Comparison of ENCODE assay signal across 10 cellular contexts in the genomic region with DNA sequence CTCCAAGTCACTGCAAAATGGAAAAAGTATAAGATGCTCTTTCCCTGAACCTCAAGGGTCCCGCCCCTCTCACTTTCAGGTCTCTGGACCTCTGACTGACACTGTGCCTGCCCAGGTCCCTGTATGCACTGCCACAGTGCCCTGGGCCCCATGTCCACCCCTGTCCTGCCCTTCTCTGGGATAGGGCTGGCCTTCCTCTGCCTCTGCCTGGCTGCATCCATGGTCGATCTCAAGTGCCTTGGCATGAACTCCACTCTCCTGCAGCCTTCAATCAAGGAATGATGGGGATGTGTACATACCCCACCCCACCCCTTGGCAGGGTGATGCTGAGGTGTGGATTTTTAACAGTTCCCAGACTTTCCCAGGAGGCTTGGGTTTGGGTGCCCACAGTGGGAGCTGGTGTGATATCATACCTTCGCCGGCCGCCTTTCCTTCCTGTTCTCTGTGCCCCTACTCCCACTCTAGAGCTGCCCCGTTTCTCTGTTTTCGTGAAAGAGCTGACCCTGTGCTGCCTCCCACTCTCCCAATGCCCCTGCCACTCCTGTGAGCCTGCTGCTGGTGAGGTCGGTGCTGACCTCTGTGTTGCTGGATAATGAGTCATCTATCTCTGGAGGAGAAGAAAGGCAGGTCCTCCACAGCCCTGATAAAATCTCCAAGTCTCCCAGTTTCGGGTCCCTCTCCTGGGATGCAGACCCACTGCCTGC. TPM values are rescaled to one million over a fixed set of nuclear protein-coding genes. Genes with fewer than 3 reads are reported as not detected.
DNase-seq lines count a peak whose midpoint lies in the region; ATAC-seq and TF ChIP-seq lines count a peak whose summit lies in the region.
"Had no signal": no experiment of that assay in that cellular context is flagged by ENCODE, and none has a peak within 500 bp of the region (broad histone marks: within the 10 kb centered on the region; RNA-seq: fewer than 3 reads in every experiment).

No MANE protein-coding gene starts in this region.

- ATAC-seq in T-cell (replicated peaks in 1 of 4) (no peak), sciatic nerve (no peak), GM18861 (IDR thresholded peaks at IDR 0.05; ENCODE audit: unreplicated experiment) (no peak)
- ATAC-seq: HepG2 had no signal

- peaks cover 82% of the 10 kb centered on the region for H3K36me3 Mint-ChIP-seq in activated CD4-positive, alpha-beta memory T cell treated with anti-CD3 and anti-CD28 coated beads, Interleukin-2, amount 10 ng/mL, durations not matched to agents 7 days and 5 days (ENCODE audit: low read depth)
- peaks cover 49% of the 10 kb centered on the region for H3K36me3 Mint-ChIP-seq in activated CD4-positive, alpha-beta memory T cell treated with anti-CD3 and anti-CD28 coated beads for 36 hours
- peaks cover 27% of the 10 kb centered on the region for H3K36me3 Mint-ChIP-seq in T-cell

- no peak for TF ChIP-seq CTCF in fibroblast of pulmonary artery (IDR thresholded peaks at IDR 0.05; ENCODE audit: low read length, missing control alignments)

- H3K4me3 ChIP-seq in fibroblast of pulmonary artery (replicated peaks; ENCODE audit: low read depth, low read length): peak overlapping the region; percentile 5
- H3K4me3 ChIP-seq: uterus had no signal

- H3K27me3 Mint-ChIP-seq in activated CD4-positive, alpha-beta memory T cell treated with anti-CD3 and anti-CD28 coated beads, Interleukin-2, amount 10 ng/mL, durations not matched to agents 7 days and 5 days: no peaks in the 10 kb centered on the region
- no peaks in the 10 kb centered on the region for H3K27me3 Mint-ChIP-seq in activated CD4-positive, alpha-beta memory T cell treated with anti-CD3 and anti-CD28 coated beads for 36 hours
- H3K27me3 Mint-ChIP-seq in T-cell: no peaks in the 10 kb centered on the region

- H3K4me3 Mint-ChIP-seq in activated CD4-positive, alpha-beta memory T cell treated with anti-CD3 and anti-CD28 coated beads, Interleukin-2, amount 10 ng/mL, durations not matched to agents 7 days and 5 days: peak overlapping the region; percentile 43
- H3K4me3 Mint-ChIP-seq in activated CD4-positive, alpha-beta memory T cell treated with anti-CD3 and anti-CD28 coated beads for 36 hours: no peak overlapping the region
- H3K4me3 Mint-ChIP-seq in T-cell: peak overlapping the region in 2 of 3 donors; percentile 7 to 10

- peaks cover 7% of the 10 kb centered on the region for H3K9me3 Mint-ChIP-seq in activated CD4-positive, alpha-beta memory T cell treated with anti-CD3 and anti-CD28 coated beads, Interleukin-2, amount 10 ng/mL, durations not matched to agents 7 days and 5 days
- no peaks in the 10 kb centered on the region for H3K9me3 Mint-ChIP-seq in activated CD4-positive, alpha-beta memory T cell treated with anti-CD3 and anti-CD28 coated beads for 36 hours
- no peaks in the 10 kb centered on the region for H3K9me3 Mint-ChIP-seq in T-cell

- intact Hi-C loops in activated CD4-positive, alpha-beta memory T cell treated with anti-CD3 and anti-CD28 coated beads for 36 hours (cut with micrococcal nuclease): loop anchor here (5.0 kb wide), 2 partner anchors 353 to 718 kb away; a partner anchor contains a TSS
- intact Hi-C loops in sciatic nerve (cut with DNase I): no loop called here

- POLR2A ChIA-PET in activated CD4-positive, alpha-beta memory T cell treated with anti-CD3 and anti-CD28 coated beads, Interleukin-2, amount 10 ng/mL, durations not matched to agents 7 days and 5 days (lab: Charles Lee): interaction anchor here (0.6 to 4.5 kb wide), 3 partner anchors 32 to 193 kb away, joined by 3 to 60 read pairs (median 29); a partner anchor contains a TSS
- POLR2A ChIA-PET in activated CD4-positive, alpha-beta memory T cell treated with anti-CD3 and anti-CD28 coated beads for 36 hours (lab: Charles Lee): no interaction called here
- POLR2A ChIA-PET in T-cell (lab: Charles Lee): no interaction called here

- H3K27ac Mint-ChIP-seq in activated CD4-positive, alpha-beta memory T cell treated with anti-CD3 and anti-CD28 coated beads, Interleukin-2, amount 10 ng/mL, durations not matched to agents 7 days and 5 days: peak overlapping the region; percentile 56
- no peak overlapping the region for H3K27ac Mint-ChIP-seq in activated CD4-positive, alpha-beta memory T cell treated with anti-CD3 and anti-CD28 coated beads for 36 hours
- peak overlapping the region; percentile 60 to 80 for H3K27ac Mint-ChIP-seq in T-cell

- CTCF ChIA-PET in activated CD4-positive, alpha-beta memory T cell treated with anti-CD3 and anti-CD28 coated beads, Interleukin-2, amount 10 ng/mL, durations not matched to agents 7 days and 5 days (lab: Charles Lee): no interaction called here
- CTCF ChIA-PET in activated CD4-positive, alpha-beta memory T cell treated with anti-CD3 and anti-CD28 coated beads for 36 hours (lab: Charles Lee): no interaction called here
- CTCF ChIA-PET in T-cell (lab: Charles Lee): interaction anchor here in 1 of 2 donors (0.9 to 1.8 kb wide), 2 partner anchors 8 to 19 kb away, joined by 3 to 4 read pairs; a partner anchor contains a TSS

- H3K4me1 Mint-ChIP-seq in activated CD4-positive, alpha-beta memory T cell treated with anti-CD3 and anti-CD28 coated beads, Interleukin-2, amount 10 ng/mL, durations not matched to agents 7 days and 5 days: peaks cover 90% of the 10 kb centered on the region
- peaks cover 75% of the 10 kb centered on the region for H3K4me1 Mint-ChIP-seq in activated CD4-positive, alpha-beta memory T cell treated with anti-CD3 and anti-CD28 coated beads for 36 hours (ENCODE audit: low read depth)
- peaks cover 85 to 87% (median 86%) of the 10 kb centered on the region in 3 donors for H3K4me1 Mint-ChIP-seq in T-cell

- peak; percentile 12 for DNase-seq in activated CD4-positive, alpha-beta memory T cell treated with anti-CD3 and anti-CD28 coated beads, Interleukin-2, amount 10 ng/mL, durations not matched to agents 7 days and 5 days
- DNase-seq in activated CD4-positive, alpha-beta memory T cell treated with anti-CD3 and anti-CD28 coated beads for 36 hours: no peak
- DNase-seq in T-cell (no peak), fibroblast of pulmonary artery (ENCODE audit: low read depth) (peak; percentile 44), sciatic nerve (ENCODE audit: low spot score) (peak; percentile 42), NOMO-1 (lab: John Stamatoyannopoulos, UW; ENCODE audit: unreplicated experiment in 2 of 2) (no peak), NCI-H187 treated with DMSO at 0.1 percent for 48 hours (lab: John Stamatoyannopoulos, UW) (no peak)
- DNase-seq: uterus had no signal

RNA-seq across cellular contexts. Expression of a gene that starts 18.9 kb away (rescaled TPM):
- total RNA-seq in activated CD4-positive, alpha-beta memory T cell treated with anti-CD3 and anti-CD28 coated beads, Interleukin-2, amount 10 ng/mL, durations not matched to agents 7 days and 5 days: 10 to 100 TPM; 98.0 to 98.6 TPM
- 10 to 100 TPM; 42.1 to 44.9 TPM for total RNA-seq in activated CD4-positive, alpha-beta memory T cell treated with anti-CD3 and anti-CD28 coated beads for 36 hours
- 10 to 100 TPM; 42.3 to 67.6 (median 58.2) TPM for total RNA-seq in T-cell
- 44.7 TPM for total RNA-seq in sciatic nerve

RNA-seq across cellular contexts. Expression of a gene that starts 32.0 kb away (rescaled TPM):
- total RNA-seq in activated CD4-positive, alpha-beta memory T cell treated with anti-CD3 and anti-CD28 coated beads, Interleukin-2, amount 10 ng/mL, durations not matched to agents 7 days and 5 days: 10 to 100 TPM; 57.7 to 58.9 TPM
- total RNA-seq in activated CD4-positive, alpha-beta memory T cell treated with anti-CD3 and anti-CD28 coated beads for 36 hours: 100 to 1,000 TPM; 125 to 128 TPM
- total RNA-seq in T-cell: 10 to 100 TPM; 70.7 to 93.7 (median 86.9) TPM
- total RNA-seq in sciatic nerve: 43.0 TPM

Comparison
In these comparisons a context has a peak if more than half of its experiments do, and no peak if none do; other contexts are left out.
1. DNase-seq: peak in activated CD4-positive, alpha-beta memory T cell treated with anti-CD3 and anti-CD28 coated beads, Interleukin-2, amount 10 ng/mL, durations not matched to agents 7 days and 5 days (single experiment), fibroblast of pulmonary artery (single experiment) and sciatic nerve (single experiment); none in activated CD4-positive, alpha-beta memory T cell treated with anti-CD3 and anti-CD28 coated beads for 36 hours (single experiment), T-cell (0 of 34), NOMO-1 (0 of 2) and NCI-H187 treated with DMSO at 0.1 percent for 48 hours (single experiment).